ENCODE assay signal across 9 cellular contexts in genomic region chr7:158819571-158820203, GRCh38. TPM values are rescaled to one million over a fixed set of nuclear protein-coding genes. Genes with fewer than 3 reads are reported as not detected.
A peak's percentile ranks its signal among the peaks of the same experiment; 100 is the strongest.
DNase-seq lines count a peak whose midpoint lies in the region; ATAC-seq and TF ChIP-seq lines count a peak whose summit lies in the region.
"Had no signal": no experiment of that assay in that cellular context is flagged by ENCODE, and none has a peak within 500 bp of the region (broad histone marks: within the 10 kb centered on the region; RNA-seq: fewer than 3 reads in every experiment).

No MANE protein-coding gene starts in this region.

- intact Hi-C loops in Panc1 (cut with micrococcal nuclease; ENCODE audit: unreplicated experiment) = no loop called here
- intact Hi-C loops in psoas muscle (cut with DNase I) = loop anchor here in 1 of 2 donors (5.0 kb wide), 1 partner anchor 37 kb away; no protein-coding TSS in a partner anchor

- peaks cover 88% of the 10 kb centered on the region for H3K4me1 Mint-ChIP-seq in chondrocyte (ENCODE audit: low read depth)

- H3K9me3 Mint-ChIP-seq in chondrocyte (ENCODE audit: low read depth) = no peaks in the 10 kb centered on the region

- POLR2A ChIA-PET in Panc1 (lab: Charles Lee) = interaction anchor here (0.7 to 1.4 kb wide), 2 partner anchors 41 to 63 kb away, joined by 3 to 4 read pairs; no protein-coding TSS in a partner anchor

- CTCF ChIA-PET in Panc1 (lab: Charles Lee) = no interaction called here

- BruUV-seq in Panc1 (replicated peaks; lab: Mats Ljungman, UMichigan) = no TSS peak

- H3K9me3 ChIP-seq in Panc1 (ENCODE audit: control insufficient read depth, insufficient read depth, low read depth, low read length) = no peaks in the 10 kb centered on the region
- no peaks in the 10 kb centered on the region for H3K9me3 ChIP-seq in psoas muscle

- H3K36me3 ChIP-seq in Panc1 (ENCODE audit: control insufficient read depth, insufficient read depth, low read length) (no peaks in the 10 kb centered on the region), psoas muscle (ENCODE audit: insufficient read depth in 1 of 2, low read depth in 1 of 2) (no peaks in the 10 kb centered on the region)

- DNase-seq in GM03348 (ENCODE audit: low spot score) (peak; percentile 28), Panc1 (ENCODE audit: low read depth, low spot score) (no peak), chondrocyte (ENCODE audit: low spot score) (no peak), psoas muscle (no peak), cerebellum (ENCODE audit: low spot score) (no peak), NCI-H1092 treated with DMSO at 0.1 percent for 48 hours (lab: John Stamatoyannopoulos, UW) (no peak), NAMALWA (ENCODE audit: low spot score) (no peak)
- DNase-seq: amygdala had no signal

- peak overlapping the region; percentile 99 for H3K27ac Mint-ChIP-seq in chondrocyte (ENCODE audit: unreplicated experiment)

- H3K36me3 Mint-ChIP-seq in chondrocyte (ENCODE audit: low read depth) = no peaks in the 10 kb centered on the region

- H3K4me3 ChIP-seq in Panc1 (ENCODE audit: low read depth in 2 of 2, low read length in 2 of 2) = peak overlapping the region in 1 of 2 experiments; percentile 22; a peak in 3 of 4 replicates
- peak overlapping the region; percentile 7 for H3K4me3 ChIP-seq in psoas muscle

- H3K4me1 ChIP-seq in Panc1 (ENCODE audit: control insufficient read depth, insufficient read depth, low read length) = peaks cover 85% of the 10 kb centered on the region
- H3K4me1 ChIP-seq in psoas muscle = peaks cover 73% of the 10 kb centered on the region

- no peak overlapping the region for H3K4me3 Mint-ChIP-seq in chondrocyte (ENCODE audit: unreplicated experiment)

- no peak for ATAC-seq in Panc1
- no peak for ATAC-seq in psoas muscle
- no peak for ATAC-seq in GM19463 (IDR thresholded peaks at IDR 0.05; ENCODE audit: unreplicated experiment)

- H3K27ac ChIP-seq in Panc1 (ENCODE audit: low read length) (peak overlapping the region; percentile 99), psoas muscle (peak overlapping the region; percentile 95)

- in situ Hi-C loops in Panc1 (cut with HindIII; ENCODE audit: low pct_unique_long_range_greater_than_20kb, low sequenced_read_pairs) = no loop called here

- H3K27me3 ChIP-seq in Panc1 (ENCODE audit: control insufficient read depth, insufficient read depth, low read length) (no peaks in the 10 kb centered on the region), psoas muscle (ENCODE audit: insufficient read depth in 3 of 3, low read length in 2 of 3) (no peaks in the 10 kb centered on the region)

- no peak for TF ChIP-seq CTCF in Panc1 (IDR thresholded peaks at IDR 0.05)
- TF ChIP-seq CTCF in chondrocyte (IDR thresholded peaks at IDR 0.05) = no peak
- TF ChIP-seq CTCF in psoas muscle (IDR thresholded peaks at IDR 0.05) = no peak

- 71 to 79% (median 79%) methylated on average over 7 of the region's 7 CpGs for WGBS in psoas muscle, 3 donors

- no peaks in the 10 kb centered on the region for H3K27me3 Mint-ChIP-seq in chondrocyte (ENCODE audit: low read depth)

RNA-seq across cellular contexts. Expression of gene ESYT2, which starts 9.6 kb away (rescaled TPM):
- total RNA-seq in Panc1 (2021; ENCODE audit: unreplicated experiment) (92.7 TPM), chondrocyte (87.4 to 108 TPM (median 104 TPM) in 3 replicates), psoas muscle (10 to 100 TPM; 35.9 to 63.4 (median 54.1) TPM), cerebellum (41.6 TPM)
- 73.6 TPM for polyA plus RNA-seq in Panc1 (2012; ENCODE audit: insufficient read length)
- polyA plus RNA-seq in psoas muscle = 10 to 100 TPM; 27.5 to 44.0 (median 28.5) TPM

RNA-seq across cellular contexts. Expression of gene DYNC2I1, which starts 36.7 kb away (rescaled TPM):
- total RNA-seq in Panc1 (2021; ENCODE audit: unreplicated experiment) (21.3 TPM), chondrocyte (17.6 to 25.4 TPM (median 18.9 TPM) in 3 replicates), psoas muscle (10 to 100 TPM; 11.1 to 23.6 (median 18.2) TPM), cerebellum (15.9 TPM)
- polyA plus RNA-seq in Panc1 (2012; ENCODE audit: insufficient read length) = 40.1 TPM
- 10 to 100 TPM in 2 of 3 donors, 1 to 10 TPM in 1; 9.7 to 18.1 (median 10.0) TPM for polyA plus RNA-seq in psoas muscle
